In genomic region chr7:3254718-3255117, GRCh38 we compare ENCODE assay signal across 28 cellular contexts.
"Had no signal": no experiment of that assay in that cellular context is flagged by ENCODE, and none has a peak within 500 bp of the region (broad histone marks: within the 10 kb centered on the region; RNA-seq: fewer than 3 reads in every experiment).

No MANE protein-coding gene starts in this region.

- H3K27me3 ChIP-seq: neural progenitor cell, ovary, right lobe of liver, sigmoid colon, stomach, tibial nerve, upper lobe of right lung, uterus had no signal

- H3K4me1 Mint-ChIP-seq: natural killer cell; stimulated activated naive B cell treated with anti-CD40 and anti-IgM and Interleukin-4, amounts not matched to agents 10 μg/mL and 1 μg/mL and 100 μg/mL, for 72 hours had no signal

- H3K4me3 Mint-ChIP-seq: naive thymus-derived CD4-positive, alpha-beta T cell; natural killer cell; nephron; neural progenitor cell; stimulated activated effector memory CD8-positive, alpha-beta T cell treated with anti-CD3 and anti-CD28 coated beads, Interleukin-12 subunit alpha, Interleukin-12 subunit beta, amount 100 ng/mL, for 72 hours; stimulated activated naive B cell treated with anti-CD40 and anti-IgM and Interleukin-4, amounts not matched to agents 10 μg/mL and 1 μg/mL and 100 μg/mL, for 72 hours; stimulated activated naive CD8-positive, alpha-beta T cell treated with anti-CD3 and anti-CD28 coated beads, Interleukin-15, Interleukin-2, amounts not matched to agents 100 ng/mL and 50 ng/mL, for 24 hours; type B pancreatic cell had no signal

- H3K36me3 ChIP-seq: neural progenitor cell, ovary, right lobe of liver, sigmoid colon, stomach, thoracic aorta, tibial nerve, upper lobe of right lung, uterus had no signal

- DNase-seq: naive thymus-derived CD4-positive, alpha-beta T cell; natural killer cell; occipital lobe; ovary; posterior cingulate gyrus; psoas muscle; right cardiac atrium; right lobe of liver; sigmoid colon; small intestine; stimulated activated CD4-positive, alpha-beta T cell treated with anti-CD3 and anti-CD28 coated beads, Interleukin-15, amount 100 ng/mL, for 24 hours; stimulated activated CD4-positive, alpha-beta T cell treated with anti-CD3 and anti-CD28 coated beads, Interleukin-2, amount 100 ng/mL, for 24 hours; stimulated activated CD4-positive, alpha-beta T cell treated with anti-CD3 and anti-CD28 coated beads, Interleukin-2, amount 100 ng/mL, for 48 hours; stimulated activated CD4-positive, alpha-beta T cell treated with anti-CD3 and anti-CD28 coated beads, Interleukin-4, amount 100 ng/mL, for 24 hours; stimulated activated naive B cell treated with anti-CD40 and anti-IgM and Interleukin-4, amounts not matched to agents 10 μg/mL and 1 μg/mL and 100 μg/mL, for 72 hours; stimulated activated naive CD4-positive, alpha-beta T cell treated with Interleukin-2 at 50 U/mL for 16 hours; stomach; upper lobe of right lung; uterus had no signal

- H3K27ac Mint-ChIP-seq: naive thymus-derived CD4-positive, alpha-beta T cell; natural killer cell; nephron; neural progenitor cell; progenitor cell of endocrine pancreas; stimulated activated effector memory CD8-positive, alpha-beta T cell treated with anti-CD3 and anti-CD28 coated beads, Interleukin-12 subunit alpha, Interleukin-12 subunit beta, amount 100 ng/mL, for 72 hours; stimulated activated naive B cell treated with anti-CD40 and anti-IgM and Interleukin-4, amounts not matched to agents 10 μg/mL and 1 μg/mL and 100 μg/mL, for 72 hours; stimulated activated naive CD8-positive, alpha-beta T cell treated with anti-CD3 and anti-CD28 coated beads, Interleukin-15, Interleukin-2, amounts not matched to agents 100 ng/mL and 50 ng/mL, for 24 hours; type B pancreatic cell had no signal

- H3K36me3 Mint-ChIP-seq: natural killer cell; neural progenitor cell; stimulated activated effector memory CD8-positive, alpha-beta T cell treated with anti-CD3 and anti-CD28 coated beads, Interleukin-12 subunit alpha, Interleukin-12 subunit beta, amount 100 ng/mL, for 72 hours; stimulated activated naive B cell treated with anti-CD40 and anti-IgM and Interleukin-4, amounts not matched to agents 10 μg/mL and 1 μg/mL and 100 μg/mL, for 72 hours; type B pancreatic cell had no signal

- H3K4me1 ChIP-seq: parathyroid adenoma, psoas muscle, right lobe of liver, stomach, tibial nerve, upper lobe of right lung, uterus had no signal

- H3K4me3 ChIP-seq: neural progenitor cell, ovary, psoas muscle, right lobe of liver, sigmoid colon, stomach, thoracic aorta, tibial nerve, upper lobe of right lung, uterus had no signal

- ATAC-seq: naive thymus-derived CD4-positive, alpha-beta T cell; natural killer cell; psoas muscle; right cardiac atrium; right lobe of liver; stimulated activated effector memory CD8-positive, alpha-beta T cell treated with anti-CD3 and anti-CD28 coated beads, Interleukin-12 subunit alpha, Interleukin-12 subunit beta, amount 100 ng/mL, for 72 hours; stimulated activated naive B cell treated with anti-CD40 and anti-IgM and Interleukin-4, amounts not matched to agents 10 μg/mL and 1 μg/mL and 100 μg/mL, for 72 hours; upper lobe of right lung had no signal

- H3K27ac ChIP-seq: neural progenitor cell, ovary, parathyroid adenoma, psoas muscle, right lobe of liver, sigmoid colon, stomach, thoracic aorta, tibial nerve, upper lobe of right lung, uterus had no signal

- H3K9me3 ChIP-seq: ovary, psoas muscle, right lobe of liver, sigmoid colon, thoracic aorta, tibial nerve, upper lobe of right lung, uterus had no signal

- H3K9me3 Mint-ChIP-seq: natural killer cell; nephron; stimulated activated effector memory CD8-positive, alpha-beta T cell treated with anti-CD3 and anti-CD28 coated beads, Interleukin-12 subunit alpha, Interleukin-12 subunit beta, amount 100 ng/mL, for 72 hours; stimulated activated naive B cell treated with anti-CD40 and anti-IgM and Interleukin-4, amounts not matched to agents 10 μg/mL and 1 μg/mL and 100 μg/mL, for 72 hours; stimulated activated naive CD8-positive, alpha-beta T cell treated with anti-CD3 and anti-CD28 coated beads, Interleukin-15, Interleukin-2, amounts not matched to agents 100 ng/mL and 50 ng/mL, for 24 hours; type B pancreatic cell had no signal
